In the genomic region with DNA sequence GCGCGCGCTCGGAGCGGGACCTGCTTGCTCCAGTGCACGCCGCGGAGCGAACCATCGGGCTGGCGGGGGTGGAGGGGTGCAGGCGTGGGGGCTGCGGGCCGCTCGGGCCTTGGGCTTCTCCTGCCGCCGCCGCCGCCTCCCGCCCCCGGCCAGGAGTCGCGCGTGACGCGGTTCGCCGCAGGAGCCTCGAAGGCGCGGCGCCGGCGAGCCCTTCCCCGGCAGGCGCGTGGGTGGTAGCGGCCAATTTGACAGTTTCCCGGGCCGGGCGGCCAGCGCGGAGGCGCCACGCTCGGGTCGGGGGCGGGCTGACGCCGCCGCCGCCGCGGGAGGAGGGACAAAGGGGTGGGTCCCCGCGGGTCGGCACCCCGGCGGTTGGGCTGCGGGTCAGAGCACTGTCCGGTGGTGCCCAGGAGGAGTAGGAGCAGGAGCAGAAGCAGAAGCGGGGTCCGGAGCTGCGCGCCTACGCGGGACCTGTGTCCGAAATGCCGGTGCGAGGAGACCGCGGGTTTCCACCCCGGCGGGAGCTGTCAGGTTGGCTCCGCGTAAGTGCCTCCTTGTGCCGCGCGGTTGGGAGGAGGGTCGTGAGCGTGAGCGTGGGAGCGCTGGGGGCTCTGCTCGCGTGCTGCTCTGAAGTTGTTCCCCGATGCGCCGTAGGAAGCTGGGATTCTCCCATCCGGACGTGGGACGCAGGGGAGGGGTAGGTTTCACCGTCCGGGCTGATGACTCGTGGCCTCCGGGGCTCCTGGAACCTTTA, we compare ENCODE assay signal across 1 cellular context.
TF ChIP-seq lines count a peak whose summit lies in the region.

Gene TJP2 (plus strand): TSS at position 387 of the 754 bp plus-strand sequence. CDS start 96 bp downstream, at position 483.

TF ChIP-seq in HepG2, 621 proteins besides CTCF, POLR2A, EP300 and RAD21 (continued from another document and continues in another):
- TF ChIP-seq, protein P1, sequence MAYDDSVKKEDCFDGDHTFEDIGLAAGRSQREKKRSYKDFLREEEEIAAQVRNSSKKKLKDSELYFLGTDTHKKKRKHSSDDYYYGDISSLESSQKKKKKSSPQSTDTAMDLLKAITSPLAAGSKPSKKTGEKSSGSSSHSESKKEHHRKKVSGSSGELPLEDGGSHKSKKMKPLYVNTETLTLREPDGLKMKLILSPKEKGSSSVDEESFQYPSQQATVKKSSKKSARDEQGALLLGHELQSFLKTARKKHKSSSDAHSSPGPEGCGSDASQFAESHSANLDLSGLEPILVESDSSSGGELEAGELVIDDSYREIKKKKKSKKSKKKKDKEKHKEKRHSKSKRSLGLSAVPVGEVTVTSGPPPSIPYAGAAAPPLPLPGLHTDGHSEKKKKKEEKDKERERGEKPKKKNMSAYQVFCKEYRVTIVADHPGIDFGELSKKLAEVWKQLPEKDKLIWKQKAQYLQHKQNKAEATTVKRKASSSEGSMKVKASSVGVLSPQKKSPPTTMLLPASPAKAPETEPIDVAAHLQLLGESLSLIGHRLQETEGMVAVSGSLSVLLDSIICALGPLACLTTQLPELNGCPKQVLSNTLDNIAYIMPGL (CRISPR knock-in tag; IDR thresholded peaks at IDR 0.05; ENCODE audit: borderline replicate concordance in 1 of 2, low read depth in 1 of 2), result 0 out of 4 replicates have a peak, but pooled peaks of 1 of the 2 experiments have one; percentile 46
- TF ChIP-seq KAT7 (CRISPR knock-in tag; IDR thresholded peaks at IDR 0.05; ENCODE audit: borderline replicate concordance) (0 out of 2 replicates have a peak, but pooled peaks have one; percentile 58), ZNF703 (CRISPR knock-in tag; IDR thresholded peaks at IDR 0.05; ENCODE audit: borderline replicate concordance) (no peak), KDM3A (CRISPR knock-in tag; IDR thresholded peaks at IDR 0.05; ENCODE audit: low read depth) (no peak), EZH2 (conservative IDR thresholded peaks at IDR 0.05; ENCODE audit: low read depth, low read length) (no peak), KLF6 (CRISPR knock-in tag; IDR thresholded peaks at IDR 0.05) (no peak), ZNF354B (CRISPR knock-in tag; IDR thresholded peaks at IDR 0.05) (no peak), NFE2 (CRISPR knock-in tag; IDR thresholded peaks at IDR 0.05) (no peak), TOE1 (CRISPR knock-in tag; IDR thresholded peaks at IDR 0.05) (no peak), KDM2A (CRISPR knock-in tag; IDR thresholded peaks at IDR 0.05; ENCODE audit: borderline replicate concordance, low read depth) (peak; percentile 38; the same call in 1 of the 2 replicates), ZBTB21 (CRISPR knock-in tag; IDR thresholded peaks at IDR 0.05) (no peak), ZNF749 (CRISPR knock-in tag; IDR thresholded peaks at IDR 0.05; ENCODE audit: borderline replicate concordance) (no peak), ATF4 (CRISPR knock-in tag; IDR thresholded peaks at IDR 0.05) (no peak), POLR2AphosphoS2 (IDR thresholded peaks at IDR 0.05; ENCODE audit: low read depth, low read length) (no peak), HBP1 (CRISPR knock-in tag; IDR thresholded peaks at IDR 0.05; ENCODE audit: low read depth) (no peak), SRY (CRISPR knock-in tag; IDR thresholded peaks at IDR 0.05) (peak; percentile 88), FOXA1 (IDR thresholded peaks at IDR 0.05) (no peak), FOXA1 (CRISPR knock-in tag; IDR thresholded peaks at IDR 0.05) (no peak), MXD4 (CRISPR knock-in tag; IDR thresholded peaks at IDR 0.05) (peak; percentile 41; the same call in 1 of the 2 replicates), CBFB (CRISPR knock-in tag; IDR thresholded peaks at IDR 0.05) (no peak), ZFP1 (CRISPR knock-in tag; IDR thresholded peaks at IDR 0.05) (no peak), ZNF331 (CRISPR knock-in tag; IDR thresholded peaks at IDR 0.05) (no peak), SATB2 (CRISPR knock-in tag; IDR thresholded peaks at IDR 0.05) (no peak), ZNF589 (CRISPR knock-in tag; conservative IDR thresholded peaks at IDR 0.05) (no peak), EEA1 (CRISPR knock-in tag; IDR thresholded peaks at IDR 0.05; ENCODE audit: borderline replicate concordance) (no peak), ETV6 (CRISPR knock-in tag; conservative IDR thresholded peaks at IDR 0.05) (no peak), ZNF432 (CRISPR knock-in tag; IDR thresholded peaks at IDR 0.05; ENCODE audit: borderline replicate concordance) (no peak), SAP130 (CRISPR knock-in tag; IDR thresholded peaks at IDR 0.05; ENCODE audit: low read depth) (peak; percentile 68), MEIS1 (CRISPR knock-in tag; IDR thresholded peaks at IDR 0.05; ENCODE audit: borderline replicate concordance) (no peak), ZFYVE20 (CRISPR knock-in tag; IDR thresholded peaks at IDR 0.05; ENCODE audit: borderline replicate concordance, low read depth) (no peak), ZBTB4 (CRISPR knock-in tag; IDR thresholded peaks at IDR 0.05; ENCODE audit: borderline replicate concordance) (no peak), ZNF451 (CRISPR knock-in tag; IDR thresholded peaks at IDR 0.05) (peak; percentile 15; the same call in 1 of the 2 replicates), NONO (IDR thresholded peaks at IDR 0.05) (no peak), NONO (CRISPR knock-in tag; conservative IDR thresholded peaks at IDR 0.05) (0 out of 2 replicates have a peak, but pooled peaks have one; percentile 19), YEATS4 (CRISPR knock-in tag; IDR thresholded peaks at IDR 0.05; ENCODE audit: borderline replicate concordance) (0 out of 2 replicates have a peak, but pooled peaks have one; percentile 50), SYNCRIP (IDR thresholded peaks at IDR 0.05; ENCODE audit: insufficient read depth, low read depth, low read length) (no peak), DR1 (CRISPR knock-in tag; IDR thresholded peaks at IDR 0.05) (no peak), SPEN (CRISPR knock-in tag; IDR thresholded peaks at IDR 0.05; ENCODE audit: low read depth) (no peak)
- TF ChIP-seq, protein P2, sequence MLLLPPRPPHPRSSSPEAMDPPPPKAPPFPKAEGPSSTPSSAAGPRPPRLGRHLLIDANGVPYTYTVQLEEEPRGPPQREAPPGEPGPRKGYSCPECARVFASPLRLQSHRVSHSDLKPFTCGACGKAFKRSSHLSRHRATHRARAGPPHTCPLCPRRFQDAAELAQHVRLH (CRISPR knock-in tag; IDR thresholded peaks at IDR 0.05; ENCODE audit: borderline replicate concordance, low read depth), result no peak
- TF ChIP-seq, protein P3, sequence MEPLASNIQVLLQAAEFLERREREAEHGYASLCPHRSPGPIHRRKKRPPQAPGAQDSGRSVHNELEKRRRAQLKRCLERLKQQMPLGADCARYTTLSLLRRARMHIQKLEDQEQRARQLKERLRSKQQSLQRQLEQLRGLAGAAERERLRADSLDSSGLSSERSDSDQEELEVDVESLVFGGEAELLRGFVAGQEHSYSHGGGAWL (CRISPR knock-in tag; IDR thresholded peaks at IDR 0.05), result peak; percentile 73; the same call in 1 of the 2 replicates
- TF ChIP-seq, protein P4, sequence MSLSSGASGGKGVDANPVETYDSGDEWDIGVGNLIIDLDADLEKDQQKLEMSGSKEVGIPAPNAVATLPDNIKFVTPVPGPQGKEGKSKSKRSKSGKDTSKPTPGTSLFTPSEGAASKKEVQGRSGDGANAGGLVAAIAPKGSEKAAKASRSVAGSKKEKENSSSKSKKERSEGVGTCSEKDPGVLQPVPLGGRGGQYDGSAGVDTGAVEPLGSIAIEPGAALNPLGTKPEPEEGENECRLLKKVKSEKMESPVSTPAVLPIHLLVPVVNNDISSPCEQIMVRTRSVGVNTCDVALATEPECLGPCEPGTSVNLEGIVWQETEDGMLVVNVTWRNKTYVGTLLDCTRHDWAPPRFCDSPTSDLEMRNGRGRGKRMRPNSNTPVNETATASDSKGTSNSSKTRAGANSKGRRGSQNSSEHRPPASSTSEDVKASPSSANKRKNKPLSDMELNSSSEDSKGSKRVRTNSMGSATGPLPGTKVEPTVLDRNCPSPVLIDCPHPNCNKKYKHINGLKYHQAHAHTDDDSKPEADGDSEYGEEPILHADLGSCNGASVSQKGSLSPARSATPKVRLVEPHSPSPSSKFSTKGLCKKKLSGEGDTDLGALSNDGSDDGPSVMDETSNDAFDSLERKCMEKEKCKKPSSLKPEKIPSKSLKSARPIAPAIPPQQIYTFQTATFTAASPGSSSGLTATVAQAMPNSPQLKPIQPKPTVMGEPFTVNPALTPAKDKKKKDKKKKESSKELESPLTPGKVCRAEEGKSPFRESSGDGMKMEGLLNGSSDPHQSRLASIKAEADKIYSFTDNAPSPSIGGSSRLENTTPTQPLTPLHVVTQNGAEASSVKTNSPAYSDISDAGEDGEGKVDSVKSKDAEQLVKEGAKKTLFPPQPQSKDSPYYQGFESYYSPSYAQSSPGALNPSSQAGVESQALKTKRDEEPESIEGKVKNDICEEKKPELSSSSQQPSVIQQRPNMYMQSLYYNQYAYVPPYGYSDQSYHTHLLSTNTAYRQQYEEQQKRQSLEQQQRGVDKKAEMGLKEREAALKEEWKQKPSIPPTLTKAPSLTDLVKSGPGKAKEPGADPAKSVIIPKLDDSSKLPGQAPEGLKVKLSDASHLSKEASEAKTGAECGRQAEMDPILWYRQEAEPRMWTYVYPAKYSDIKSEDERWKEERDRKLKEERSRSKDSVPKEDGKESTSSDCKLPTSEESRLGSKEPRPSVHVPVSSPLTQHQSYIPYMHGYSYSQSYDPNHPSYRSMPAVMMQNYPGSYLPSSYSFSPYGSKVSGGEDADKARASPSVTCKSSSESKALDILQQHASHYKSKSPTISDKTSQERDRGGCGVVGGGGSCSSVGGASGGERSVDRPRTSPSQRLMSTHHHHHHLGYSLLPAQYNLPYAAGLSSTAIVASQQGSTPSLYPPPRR (CRISPR knock-in tag; IDR thresholded peaks at IDR 0.05; ENCODE audit: borderline replicate concordance), result no peak
- TF ChIP-seq, protein P5, sequence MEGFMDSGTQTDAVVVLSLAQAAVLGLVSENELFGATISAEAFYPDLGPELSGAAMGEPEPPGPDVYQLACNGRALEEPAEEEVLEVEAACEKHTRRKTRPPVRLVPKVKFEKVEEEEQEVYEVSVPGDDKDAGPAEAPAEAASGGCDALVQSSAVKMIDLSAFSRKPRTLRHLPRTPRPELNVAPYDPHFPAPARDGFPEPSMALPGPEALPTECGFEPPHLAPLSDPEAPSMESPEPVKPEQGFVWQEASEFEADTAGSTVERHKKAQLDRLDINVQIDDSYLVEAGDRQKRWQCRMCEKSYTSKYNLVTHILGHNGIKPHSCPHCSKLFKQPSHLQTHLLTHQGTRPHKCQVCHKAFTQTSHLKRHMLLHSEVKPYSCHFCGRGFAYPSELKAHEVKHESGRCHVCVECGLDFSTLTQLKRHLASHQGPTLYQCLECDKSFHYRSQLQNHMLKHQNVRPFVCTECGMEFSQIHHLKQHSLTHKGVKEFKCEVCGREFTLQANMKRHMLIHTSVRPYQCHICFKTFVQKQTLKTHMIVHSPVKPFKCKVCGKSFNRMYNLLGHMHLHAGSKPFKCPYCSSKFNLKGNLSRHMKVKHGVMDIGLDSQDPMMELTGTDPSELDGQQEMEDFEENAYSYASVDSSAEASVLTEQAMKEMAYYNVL (CRISPR knock-in tag; IDR thresholded peaks at IDR 0.05; ENCODE audit: borderline replicate concordance), result no peak
- TF ChIP-seq, protein P6, sequence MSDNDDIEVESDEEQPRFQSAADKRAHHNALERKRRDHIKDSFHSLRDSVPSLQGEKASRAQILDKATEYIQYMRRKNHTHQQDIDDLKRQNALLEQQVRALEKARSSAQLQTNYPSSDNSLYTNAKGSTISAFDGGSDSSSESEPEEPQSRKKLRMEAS (IDR thresholded peaks at IDR 0.05), result peak; percentile 65
- TF ChIP-seq, protein P7, sequence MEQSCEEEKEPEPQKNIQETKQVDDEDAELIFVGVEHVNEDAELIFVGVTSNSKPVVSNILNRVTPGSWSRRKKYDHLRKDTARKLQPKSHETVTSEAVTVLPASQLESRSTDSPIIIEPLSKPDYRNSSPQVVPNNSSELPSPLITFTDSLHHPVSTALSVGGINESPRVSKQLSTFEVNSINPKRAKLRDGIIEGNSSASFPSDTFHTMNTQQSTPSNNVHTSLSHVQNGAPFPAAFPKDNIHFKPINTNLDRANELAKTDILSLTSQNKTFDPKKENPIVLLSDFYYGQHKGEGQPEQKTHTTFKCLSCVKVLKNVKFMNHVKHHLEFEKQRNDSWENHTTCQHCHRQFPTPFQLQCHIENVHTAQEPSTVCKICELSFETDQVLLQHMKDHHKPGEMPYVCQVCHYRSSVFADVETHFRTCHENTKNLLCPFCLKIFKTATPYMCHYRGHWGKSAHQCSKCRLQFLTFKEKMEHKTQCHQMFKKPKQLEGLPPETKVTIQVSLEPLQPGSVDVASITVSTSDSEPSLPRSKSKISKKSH (CRISPR knock-in tag; IDR thresholded peaks at IDR 0.05; ENCODE audit: borderline replicate concordance), result no peak
